Comparison of ENCODE assay signal across 1 cellular context in the genomic region with DNA sequence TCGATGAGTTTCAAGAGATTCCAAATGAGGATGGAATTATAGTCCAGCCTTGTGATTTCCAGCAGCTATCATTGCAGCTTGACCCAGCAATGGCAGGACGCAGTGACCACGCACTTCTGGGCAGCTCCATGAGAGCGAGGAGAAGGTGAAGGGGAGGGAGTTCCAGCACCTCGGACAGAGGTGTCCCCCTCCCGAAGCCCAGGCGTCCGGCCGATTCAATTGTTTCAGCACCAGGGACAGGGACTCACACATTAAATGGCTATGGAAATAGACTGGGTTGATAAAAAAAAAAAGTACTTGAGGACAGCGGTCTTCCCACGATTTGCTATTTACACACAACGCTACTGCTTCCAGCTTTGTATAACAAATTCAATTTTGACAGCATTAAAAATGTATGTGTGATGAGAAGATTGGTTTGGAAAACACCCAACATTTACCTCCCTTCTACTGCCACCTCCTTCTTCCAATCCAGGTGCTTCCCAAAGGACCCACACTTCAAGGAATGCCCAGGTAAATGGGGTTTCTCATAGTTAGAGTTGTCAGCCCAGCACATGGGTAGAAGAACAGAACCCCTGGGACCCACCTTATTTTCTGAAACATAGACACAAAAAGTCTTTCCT.
TF ChIP-seq lines count a peak whose summit lies in the region.

No MANE protein-coding gene starts in this region.

TF ChIP-seq in HepG2, 621 proteins besides CTCF, POLR2A, EP300 and RAD21 (continued from another document and continues in another):
- TF ChIP-seq, protein P1, sequence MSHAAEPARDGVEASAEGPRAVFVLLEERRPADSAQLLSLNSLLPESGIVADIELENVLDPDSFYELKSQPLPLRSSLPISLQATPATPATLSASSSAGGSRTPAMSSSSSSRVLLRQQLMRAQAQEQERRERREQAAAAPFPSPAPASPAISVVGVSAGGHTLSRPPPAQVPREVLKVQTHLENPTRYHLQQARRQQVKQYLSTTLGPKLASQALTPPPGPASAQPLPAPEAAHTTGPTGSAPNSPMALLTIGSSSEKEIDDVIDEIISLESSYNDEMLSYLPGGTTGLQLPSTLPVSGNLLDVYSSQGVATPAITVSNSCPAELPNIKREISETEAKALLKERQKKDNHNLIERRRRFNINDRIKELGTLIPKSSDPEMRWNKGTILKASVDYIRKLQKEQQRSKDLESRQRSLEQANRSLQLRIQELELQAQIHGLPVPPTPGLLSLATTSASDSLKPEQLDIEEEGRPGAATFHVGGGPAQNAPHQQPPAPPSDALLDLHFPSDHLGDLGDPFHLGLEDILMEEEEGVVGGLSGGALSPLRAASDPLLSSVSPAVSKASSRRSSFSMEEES (CRISPR knock-in tag; IDR thresholded peaks at IDR 0.05) = peak; percentile 97
- peak; percentile 80 for TF ChIP-seq E2F1 (CRISPR knock-in tag; IDR thresholded peaks at IDR 0.05)
- TF ChIP-seq, protein P2, sequence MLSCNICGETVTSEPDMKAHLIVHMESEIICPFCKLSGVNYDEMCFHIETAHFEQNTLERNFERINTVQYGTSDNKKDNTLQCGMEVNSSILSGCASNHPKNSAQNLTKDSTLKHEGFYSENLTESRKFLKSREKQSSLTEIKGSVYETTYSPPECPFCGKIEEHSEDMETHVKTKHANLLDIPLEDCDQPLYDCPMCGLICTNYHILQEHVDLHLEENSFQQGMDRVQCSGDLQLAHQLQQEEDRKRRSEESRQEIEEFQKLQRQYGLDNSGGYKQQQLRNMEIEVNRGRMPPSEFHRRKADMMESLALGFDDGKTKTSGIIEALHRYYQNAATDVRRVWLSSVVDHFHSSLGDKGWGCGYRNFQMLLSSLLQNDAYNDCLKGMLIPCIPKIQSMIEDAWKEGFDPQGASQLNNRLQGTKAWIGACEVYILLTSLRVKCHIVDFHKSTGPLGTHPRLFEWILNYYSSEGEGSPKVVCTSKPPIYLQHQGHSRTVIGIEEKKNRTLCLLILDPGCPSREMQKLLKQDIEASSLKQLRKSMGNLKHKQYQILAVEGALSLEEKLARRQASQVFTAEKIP (CRISPR knock-in tag; IDR thresholded peaks at IDR 0.05; ENCODE audit: borderline replicate concordance) = no peak
- TF ChIP-seq NFE2L2 (IDR thresholded peaks at IDR 0.05; ENCODE audit: low read length) = no peak
- TF ChIP-seq PPARG (CRISPR knock-in tag; conservative IDR thresholded peaks at IDR 0.05) = peak; percentile 81
- no peak for TF ChIP-seq ZNF33A (CRISPR knock-in tag; IDR thresholded peaks at IDR 0.05; ENCODE audit: borderline replicate concordance)
- TF ChIP-seq ZNF784 (CRISPR knock-in tag; IDR thresholded peaks at IDR 0.05; ENCODE audit: borderline replicate concordance) = peak; percentile 80; the same call in 1 of the 2 replicates
- TF ChIP-seq PCBP2 (optimal IDR thresholded peaks at IDR 0.05; ENCODE audit: low read depth, low read length, poor library complexity, severe bottlenecking) = no peak
- TF ChIP-seq, protein P3, sequence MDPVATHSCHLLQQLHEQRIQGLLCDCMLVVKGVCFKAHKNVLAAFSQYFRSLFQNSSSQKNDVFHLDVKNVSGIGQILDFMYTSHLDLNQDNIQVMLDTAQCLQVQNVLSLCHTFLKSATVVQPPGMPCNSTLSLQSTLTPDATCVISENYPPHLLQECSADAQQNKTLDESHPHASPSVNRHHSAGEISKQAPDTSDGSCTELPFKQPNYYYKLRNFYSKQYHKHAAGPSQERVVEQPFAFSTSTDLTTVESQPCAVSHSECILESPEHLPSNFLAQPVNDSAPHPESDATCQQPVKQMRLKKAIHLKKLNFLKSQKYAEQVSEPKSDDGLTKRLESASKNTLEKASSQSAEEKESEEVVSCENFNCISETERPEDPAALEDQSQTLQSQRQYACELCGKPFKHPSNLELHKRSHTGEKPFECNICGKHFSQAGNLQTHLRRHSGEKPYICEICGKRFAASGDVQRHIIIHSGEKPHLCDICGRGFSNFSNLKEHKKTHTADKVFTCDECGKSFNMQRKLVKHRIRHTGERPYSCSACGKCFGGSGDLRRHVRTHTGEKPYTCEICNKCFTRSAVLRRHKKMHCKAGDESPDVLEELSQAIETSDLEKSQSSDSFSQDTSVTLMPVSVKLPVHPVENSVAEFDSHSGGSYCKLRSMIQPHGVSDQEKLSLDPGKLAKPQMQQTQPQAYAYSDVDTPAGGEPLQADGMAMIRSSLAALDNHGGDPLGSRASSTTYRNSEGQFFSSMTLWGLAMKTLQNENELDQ (CRISPR knock-in tag; IDR thresholded peaks at IDR 0.05; ENCODE audit: borderline replicate concordance) = peak; percentile 99
- TF ChIP-seq ZNF326 (CRISPR knock-in tag; IDR thresholded peaks at IDR 0.05; ENCODE audit: borderline replicate concordance) = peak; percentile 89; the same call in 1 of the 2 replicates
- TF ChIP-seq ATF7 (IDR thresholded peaks at IDR 0.05) = no peak
- no peak for TF ChIP-seq ATF7 (CRISPR knock-in tag; IDR thresholded peaks at IDR 0.05)
- TF ChIP-seq STAT5B (CRISPR knock-in tag; IDR thresholded peaks at IDR 0.05) = peak; percentile 99
- TF ChIP-seq ZBTB3 (CRISPR knock-in tag; IDR thresholded peaks at IDR 0.05; ENCODE audit: borderline replicate concordance, low read depth) = peak; percentile 42; the same call in 1 of the 2 replicates
- TF ChIP-seq MAZ (IDR thresholded peaks at IDR 0.05; ENCODE audit: borderline replicate concordance, low read depth, low read length) = no peak; the same call in 1 of the 2 replicates
- peak; percentile 76 for TF ChIP-seq MAZ (CRISPR knock-in tag; IDR thresholded peaks at IDR 0.05; ENCODE audit: low read depth)
- TF ChIP-seq TRIM24 (CRISPR knock-in tag; IDR thresholded peaks at IDR 0.05) = no peak
- peak; percentile 97; the same call in 1 of the 2 replicates for TF ChIP-seq KLF15 (CRISPR knock-in tag; IDR thresholded peaks at IDR 0.05; ENCODE audit: borderline replicate concordance)
- no peak for TF ChIP-seq ZEB1 (IDR thresholded peaks at IDR 0.05; ENCODE audit: insufficient replicate concordance, low read depth)
- TF ChIP-seq ZBTB14 (CRISPR knock-in tag; IDR thresholded peaks at IDR 0.05) = 0 out of 2 replicates have a peak, but pooled peaks have one; percentile 38
- TF ChIP-seq, protein P4, sequence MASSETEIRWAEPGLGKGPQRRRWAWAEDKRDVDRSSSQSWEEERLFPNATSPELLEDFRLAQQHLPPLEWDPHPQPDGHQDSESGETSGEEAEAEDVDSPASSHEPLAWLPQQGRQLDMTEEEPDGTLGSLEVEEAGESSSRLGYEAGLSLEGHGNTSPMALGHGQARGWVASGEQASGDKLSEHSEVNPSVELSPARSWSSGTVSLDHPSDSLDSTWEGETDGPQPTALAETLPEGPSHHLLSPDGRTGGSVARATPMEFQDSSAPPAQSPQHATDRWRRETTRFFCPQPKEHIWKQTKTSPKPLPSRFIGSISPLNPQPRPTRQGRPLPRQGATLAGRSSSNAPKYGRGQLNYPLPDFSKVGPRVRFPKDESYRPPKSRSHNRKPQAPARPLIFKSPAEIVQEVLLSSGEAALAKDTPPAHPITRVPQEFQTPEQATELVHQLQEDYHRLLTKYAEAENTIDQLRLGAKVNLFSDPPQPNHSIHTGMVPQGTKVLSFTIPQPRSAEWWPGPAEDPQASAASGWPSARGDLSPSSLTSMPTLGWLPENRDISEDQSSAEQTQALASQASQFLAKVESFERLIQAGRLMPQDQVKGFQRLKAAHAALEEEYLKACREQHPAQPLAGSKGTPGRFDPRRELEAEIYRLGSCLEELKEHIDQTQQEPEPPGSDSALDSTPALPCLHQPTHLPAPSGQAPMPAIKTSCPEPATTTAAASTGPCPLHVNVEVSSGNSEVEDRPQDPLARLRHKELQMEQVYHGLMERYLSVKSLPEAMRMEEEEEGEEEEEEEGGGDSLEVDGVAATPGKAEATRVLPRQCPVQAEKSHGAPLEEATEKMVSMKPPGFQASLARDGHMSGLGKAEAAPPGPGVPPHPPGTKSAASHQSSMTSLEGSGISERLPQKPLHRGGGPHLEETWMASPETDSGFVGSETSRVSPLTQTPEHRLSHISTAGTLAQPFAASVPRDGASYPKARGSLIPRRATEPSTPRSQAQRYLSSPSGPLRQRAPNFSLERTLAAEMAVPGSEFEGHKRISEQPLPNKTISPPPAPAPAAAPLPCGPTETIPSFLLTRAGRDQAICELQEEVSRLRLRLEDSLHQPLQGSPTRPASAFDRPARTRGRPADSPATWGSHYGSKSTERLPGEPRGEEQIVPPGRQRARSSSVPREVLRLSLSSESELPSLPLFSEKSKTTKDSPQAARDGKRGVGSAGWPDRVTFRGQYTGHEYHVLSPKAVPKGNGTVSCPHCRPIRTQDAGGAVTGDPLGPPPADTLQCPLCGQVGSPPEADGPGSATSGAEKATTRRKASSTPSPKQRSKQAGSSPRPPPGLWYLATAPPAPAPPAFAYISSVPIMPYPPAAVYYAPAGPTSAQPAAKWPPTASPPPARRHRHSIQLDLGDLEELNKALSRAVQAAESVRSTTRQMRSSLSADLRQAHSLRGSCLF (CRISPR knock-in tag; IDR thresholded peaks at IDR 0.05; ENCODE audit: borderline replicate concordance) = peak; percentile 94; the same call in 1 of the 2 replicates
- peak; percentile 82; the same call in 1 of the 2 replicates for TF ChIP-seq PITX1 (CRISPR knock-in tag; IDR thresholded peaks at IDR 0.05)
- TF ChIP-seq ZNF598 (CRISPR knock-in tag; IDR thresholded peaks at IDR 0.05; ENCODE audit: borderline replicate concordance) = no peak
- no peak for TF ChIP-seq ZNF20 (CRISPR knock-in tag; IDR thresholded peaks at IDR 0.05)
- peak; percentile 98 for TF ChIP-seq ZNF749 (CRISPR knock-in tag; IDR thresholded peaks at IDR 0.05; ENCODE audit: borderline replicate concordance)
- peak; percentile 72; the same call in 1 of the 2 replicates for TF ChIP-seq PREB (CRISPR knock-in tag; IDR thresholded peaks at IDR 0.05)
- TF ChIP-seq TCF7L2 (IDR thresholded peaks at IDR 0.05; ENCODE audit: low read depth, low read length) = no peak
- TF ChIP-seq CSRNP2 (CRISPR knock-in tag; conservative IDR thresholded peaks at IDR 0.05; ENCODE audit: low read depth) = no peak
- TF ChIP-seq ZNF33B (CRISPR knock-in tag; IDR thresholded peaks at IDR 0.05) = peak; percentile 74; the same call in 1 of the 2 replicates
- TF ChIP-seq MATR3 (CRISPR knock-in tag; IDR thresholded peaks at IDR 0.05) = no peak
- TF ChIP-seq SIN3A (IDR thresholded peaks at IDR 0.05; ENCODE audit: borderline replicate concordance, low read depth, low read length) = peak; percentile 85; the same call in 1 of the 2 replicates
- TF ChIP-seq ZBTB4 (CRISPR knock-in tag; IDR thresholded peaks at IDR 0.05; ENCODE audit: borderline replicate concordance) = no peak
- TF ChIP-seq GPN1 (CRISPR knock-in tag; IDR thresholded peaks at IDR 0.05; ENCODE audit: borderline replicate concordance) = peak; percentile 96
